1 cellular context compared by ENCODE assay signal in the genomic region with DNA sequence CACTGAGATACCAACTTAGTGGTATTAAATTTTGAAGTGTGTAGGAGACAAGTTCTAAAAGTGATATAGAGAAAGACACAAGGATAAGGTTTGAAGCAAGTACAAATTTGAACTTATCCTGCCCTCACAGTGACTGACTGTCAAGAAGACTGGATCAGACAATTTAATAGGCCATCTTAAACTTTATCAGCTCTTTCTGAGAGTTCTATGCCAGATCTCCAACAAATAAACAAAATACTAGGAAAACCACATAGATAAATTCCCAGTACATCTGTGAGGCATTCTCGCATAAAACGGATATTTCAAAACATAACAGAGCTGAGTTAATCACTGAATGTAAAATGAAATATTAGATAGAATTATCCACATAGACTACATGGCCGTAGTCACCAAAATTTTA.
TF ChIP-seq lines count a peak whose summit lies in the region.

No MANE protein-coding gene starts in this region.

TF ChIP-seq in IMR-90, 13 proteins besides CTCF, POLR2A, EP300 and RAD21:
- TF ChIP-seq BHLHE40 (IDR thresholded peaks at IDR 0.05; ENCODE audit: low read depth, low read length) (no peak), NFE2L2 (IDR thresholded peaks at IDR 0.05; ENCODE audit: low read depth, low read length) (no peak), MAZ (IDR thresholded peaks at IDR 0.05; ENCODE audit: borderline replicate concordance, low read depth, low read length) (no peak), RCOR1 (IDR thresholded peaks at IDR 0.05; ENCODE audit: insufficient replicate concordance, low read length) (no peak), CHD1 (IDR thresholded peaks at IDR 0.05; ENCODE audit: low read depth, low read length) (no peak), MXI1 (IDR thresholded peaks at IDR 0.05; ENCODE audit: borderline replicate concordance, low read depth, low read length) (no peak), MAFK (IDR thresholded peaks at IDR 0.05; ENCODE audit: low read depth, low read length) (no peak), CEBPB (IDR thresholded peaks at IDR 0.05; ENCODE audit: low read depth, low read length) (no peak)
- TF ChIP-seq, protein P1, sequence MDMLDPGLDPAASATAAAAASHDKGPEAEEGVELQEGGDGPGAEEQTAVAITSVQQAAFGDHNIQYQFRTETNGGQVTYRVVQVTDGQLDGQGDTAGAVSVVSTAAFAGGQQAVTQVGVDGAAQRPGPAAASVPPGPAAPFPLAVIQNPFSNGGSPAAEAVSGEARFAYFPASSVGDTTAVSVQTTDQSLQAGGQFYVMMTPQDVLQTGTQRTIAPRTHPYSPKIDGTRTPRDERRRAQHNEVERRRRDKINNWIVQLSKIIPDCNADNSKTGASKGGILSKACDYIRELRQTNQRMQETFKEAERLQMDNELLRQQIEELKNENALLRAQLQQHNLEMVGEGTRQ (IDR thresholded peaks at IDR 0.05; ENCODE audit: low read depth, low read length) = no peak
- TF ChIP-seq, protein P2, sequence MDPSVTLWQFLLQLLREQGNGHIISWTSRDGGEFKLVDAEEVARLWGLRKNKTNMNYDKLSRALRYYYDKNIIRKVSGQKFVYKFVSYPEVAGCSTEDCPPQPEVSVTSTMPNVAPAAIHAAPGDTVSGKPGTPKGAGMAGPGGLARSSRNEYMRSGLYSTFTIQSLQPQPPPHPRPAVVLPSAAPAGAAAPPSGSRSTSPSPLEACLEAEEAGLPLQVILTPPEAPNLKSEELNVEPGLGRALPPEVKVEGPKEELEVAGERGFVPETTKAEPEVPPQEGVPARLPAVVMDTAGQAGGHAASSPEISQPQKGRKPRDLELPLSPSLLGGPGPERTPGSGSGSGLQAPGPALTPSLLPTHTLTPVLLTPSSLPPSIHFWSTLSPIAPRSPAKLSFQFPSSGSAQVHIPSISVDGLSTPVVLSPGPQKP (IDR thresholded peaks at IDR 0.05; ENCODE audit: borderline replicate concordance, low read depth, low read length) = no peak
